In genomic region chr2:178707471-178707870, GRCh38 we compare ENCODE assay signal across 15 cellular contexts.
DNase-seq lines count a peak whose midpoint lies in the region; ATAC-seq and TF ChIP-seq lines count a peak whose summit lies in the region.
"Had no signal": no experiment of that assay in that cellular context is flagged by ENCODE, and none has a peak within 500 bp of the region (broad histone marks: within the 10 kb centered on the region; RNA-seq: fewer than 3 reads in every experiment).

No MANE protein-coding gene starts in this region.

- no peaks in the 10 kb centered on the region for H3K9me2 ChIP-seq in OCI-LY7 (ENCODE audit: insufficient read depth, low read length)

- POLR2A ChIA-PET in OCI-LY7 (lab: Charles Lee): no interaction called here

- BruUV-seq in OCI-LY7 (replicated peaks; lab: Mats Ljungman, UMichigan): no TSS peak

- TF ChIP-seq CTCF in left ventricle myocardium inferior (IDR thresholded peaks at IDR 0.05; ENCODE audit: borderline replicate concordance) (no peak), vagina (IDR thresholded peaks at IDR 0.05) (no peak), OCI-LY7 (conservative IDR thresholded peaks at IDR 0.05; ENCODE audit: low read length) (no peak)

- peaks cover 30% of the 10 kb centered on the region for H3K4me1 ChIP-seq in left ventricle myocardium inferior
- H3K4me1 ChIP-seq in right cardiac atrium (ENCODE audit: control insufficient read depth, insufficient read depth, low read length): no peaks in the 10 kb centered on the region
- H3K4me1 ChIP-seq in vagina: no peaks in the 10 kb centered on the region
- H3K4me1 ChIP-seq in OCI-LY7 (ENCODE audit: insufficient read depth, low read length, poor library complexity, severe bottlenecking): no peaks in the 10 kb centered on the region
- H3K4me1 ChIP-seq: HAP-1 had no signal

- 57% methylated on average over 2 of the region's 2 CpGs for WGBS in right cardiac atrium

- no peak overlapping the region for H2AFZ ChIP-seq in OCI-LY7 (ENCODE audit: low read length)

- intact Hi-C loops in left ventricle myocardium inferior (cut with micrococcal nuclease) (no loop called here), right cardiac atrium (cut with DNase I) (no loop called here), vagina (cut with DNase I) (no loop called here), OCI-LY7 (cut with micrococcal nuclease; ENCODE audit: unreplicated experiment) (no loop called here)

- no peak for TF ChIP-seq POLR2A in vagina (IDR thresholded peaks at IDR 0.05)

- H3K27ac ChIP-seq in left ventricle myocardium inferior (replicated peaks) (peak overlapping the region; percentile 9), right cardiac atrium (ENCODE audit: low read length) (no peak overlapping the region), vagina (no peak overlapping the region), OCI-LY7 (ENCODE audit: low read depth, low read length, poor library complexity, severe bottlenecking) (no peak overlapping the region)
- H3K27ac ChIP-seq: HL-60 had no signal

- no peak for DNase-seq in left ventricle myocardium inferior
- no peak for DNase-seq in right cardiac atrium
- DNase-seq in LHCN-M2 (ENCODE audit: low read depth): peak; percentile 36
- peak; percentile 64 for DNase-seq in myocyte (ENCODE audit: low read depth)
- no peak for DNase-seq in vagina (ENCODE audit: extremely low spot score in 2 of 2)
- DNase-seq in OCI-LY7 (ENCODE audit: low spot score): no peak
- DNase-seq: C1 segment of cervical spinal cord; Calu3; CD4-positive, alpha-beta T cell; DMS 273 treated with DMSO at 0.1 percent for 48 hours; GOT3 had no signal

- H3K4me2 ChIP-seq in OCI-LY7 (ENCODE audit: low read length): no peak overlapping the region

- no peaks in the 10 kb centered on the region for H3K27me3 ChIP-seq in left ventricle myocardium inferior (ENCODE audit: low read depth)
- H3K27me3 ChIP-seq in right cardiac atrium (ENCODE audit: control insufficient read depth, insufficient read depth): no peaks in the 10 kb centered on the region
- H3K27me3 ChIP-seq in vagina: no peaks in the 10 kb centered on the region

- no peaks in the 10 kb centered on the region for H4K20me1 ChIP-seq in OCI-LY7 (ENCODE audit: insufficient read depth, low read length)

- no peaks in the 10 kb centered on the region for H3K79me2 ChIP-seq in OCI-LY7 (ENCODE audit: insufficient read depth, low read depth, low read length)

- H3K36me3 ChIP-seq in left ventricle myocardium inferior (peaks cover 98% of the 10 kb centered on the region), vagina (no peaks in the 10 kb centered on the region), OCI-LY7 (ENCODE audit: insufficient read depth, low read length) (no peaks in the 10 kb centered on the region)
- H3K36me3 ChIP-seq: HAP-1 had no signal

- H3K9me3 ChIP-seq in left ventricle myocardium inferior (replicated peaks) (no peaks in the 10 kb centered on the region), right cardiac atrium (ENCODE audit: control insufficient read depth, low read length) (no peaks in the 10 kb centered on the region), vagina (no peaks in the 10 kb centered on the region), OCI-LY7 (ENCODE audit: low read length) (no peaks in the 10 kb centered on the region)
- H3K9me3 ChIP-seq: HAP-1 had no signal

- H3K4me3 ChIP-seq in left ventricle myocardium inferior (no peak overlapping the region), right cardiac atrium (ENCODE audit: low read length) (no peak overlapping the region), vagina (no peak overlapping the region), OCI-LY7 (ENCODE audit: low read depth, low read length, poor library complexity, severe bottlenecking) (no peak overlapping the region)
- H3K4me3 ChIP-seq: GM12878, HAP-1 had no signal

- ATAC-seq in right cardiac atrium (no peak), HG03565 (IDR thresholded peaks at IDR 0.05; ENCODE audit: unreplicated experiment) (no peak)
- ATAC-seq: GM12878 had no signal

- CTCF ChIA-PET in OCI-LY7 (lab: Charles Lee; ENCODE audit: unreplicated experiment): no interaction called here

Comparison
In these comparisons a context has a peak if more than half of its experiments do, and no peak if none do; other contexts are left out.
1. DNase-seq: peak in LHCN-M2 (single experiment) and myocyte (single experiment); none in left ventricle myocardium inferior (single experiment), right cardiac atrium (0 of 3), vagina (0 of 2) and OCI-LY7 (single experiment).